ENCODE assay signal across 23 cellular contexts in genomic region chr7:110246118-110246517, GRCh38.
"Had no signal": no experiment of that assay in that cellular context is flagged by ENCODE, and none has a peak within 500 bp of the region (broad histone marks: within the 10 kb centered on the region; RNA-seq: fewer than 3 reads in every experiment).

No MANE protein-coding gene starts in this region.

- H3K27me3 ChIP-seq: dorsolateral prefrontal cortex, esophagus muscularis mucosa, foreskin keratinocyte, gastroesophageal sphincter, heart left ventricle, hepatocyte, left lung had no signal

- ATAC-seq: foreskin keratinocyte; gastroesophageal sphincter; heart left ventricle; left cardiac atrium; left lung; left ventricle myocardium superior; lower lobe of right lung; mucosa of descending colon; naive thymus-derived CD8-positive, alpha-beta T cell had no signal

- FAIRE-seq: endothelial cell of umbilical vein, frontal cortex had no signal

- H3K79me2 ChIP-seq: hepatocyte had no signal

- H3K4me2 ChIP-seq: hepatocyte had no signal

- H3K27ac ChIP-seq: coronary artery, dorsolateral prefrontal cortex, esophagus muscularis mucosa, foreskin keratinocyte, gastroesophageal sphincter, heart left ventricle, hepatocyte, left lung, lower lobe of right lung had no signal

- H3K4me3 ChIP-seq: coronary artery, dorsolateral prefrontal cortex, esophagus muscularis mucosa, gastroesophageal sphincter, heart left ventricle, hepatocyte, left lung, lower lobe of right lung, mucosa of descending colon had no signal

- H2AFZ ChIP-seq: hepatocyte had no signal

- H3K4me1 ChIP-seq: esophagus muscularis mucosa, foreskin keratinocyte, gastroesophageal sphincter, heart left ventricle, left lung, lower lobe of right lung had no signal

- H3K9me3 ChIP-seq: esophagus muscularis mucosa, gastroesophageal sphincter, left lung, lower lobe of right lung, mucosa of descending colon had no signal

- H3K36me3 ChIP-seq: esophagus muscularis mucosa, gastroesophageal sphincter, heart left ventricle, left lung, lower lobe of right lung had no signal

- DNase-seq: dermis blood vessel endothelial cell; dorsolateral prefrontal cortex; effector CD4-positive, alpha-beta T cell; effector memory CD4-positive, alpha-beta T cell; foreskin keratinocyte; heart left ventricle; hypothalamus; immature natural killer cell; islet precursor cell; left cardiac atrium; left lung; left ventricle myocardium superior; lower lobe of right lung; mesenchymal stem cell; mucosa of descending colon; naive B cell; naive thymus-derived CD8-positive, alpha-beta T cell had no signal
